Comparison of ENCODE assay signal across 12 cellular contexts in the genomic region with DNA sequence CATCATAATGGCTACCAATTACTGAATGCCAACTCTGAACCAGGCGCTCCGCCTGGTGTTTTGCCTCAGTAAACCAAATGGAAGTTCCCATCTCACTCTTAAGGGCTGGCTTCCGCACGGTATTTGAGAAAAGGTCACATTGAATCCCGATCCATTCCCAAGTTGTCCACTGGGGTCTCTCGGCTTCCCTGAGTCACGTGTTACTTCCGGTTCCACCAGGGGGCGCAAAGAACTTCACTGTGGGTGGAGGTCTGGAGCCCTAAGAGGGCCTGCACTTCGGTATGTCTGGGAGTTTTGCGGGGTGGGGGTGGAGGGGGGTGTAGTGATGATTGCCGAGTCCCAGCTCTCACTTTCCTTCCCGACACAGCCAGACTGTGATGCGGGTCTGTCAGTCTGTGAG. TPM values are rescaled to one million over a fixed set of nuclear protein-coding genes. Genes with fewer than 3 reads are reported as not detected.
DNase-seq lines count a peak whose midpoint lies in the region; ATAC-seq, FAIRE-seq and TF ChIP-seq lines count a peak whose summit lies in the region.
"Had no signal": no experiment of that assay in that cellular context is flagged by ENCODE, and none has a peak within 500 bp of the region (broad histone marks: within the 10 kb centered on the region; RNA-seq: fewer than 3 reads in every experiment).

No MANE protein-coding gene starts in this region.

- POLR2A ChIA-PET in HepG2 (lab: Yijun Ruan, JAX), result no interaction called here

- TF ChIP-seq POLR2A in HepG2 (IDR thresholded peaks at IDR 0.05; ENCODE audit: insufficient read depth in 1 of 2, low read depth in 2 of 2, low read length in 2 of 2), result no peak
- no peak for TF ChIP-seq POLR2A in right lobe of liver (IDR thresholded peaks at IDR 0.05)

- H3K27ac ChIP-seq in HepG2 (ENCODE audit: extremely low read length, insufficient read depth, low read length), result no peak overlapping the region
- H3K27ac ChIP-seq in right lobe of liver, result no peak overlapping the region
- no peak overlapping the region for H3K27ac ChIP-seq in MM.1S (ENCODE audit: low read length)
- H3K27ac ChIP-seq: SK-N-MC had no signal

- H3K36me3 Mint-ChIP-seq in chondrocyte (ENCODE audit: low read depth) (no peaks in the 10 kb centered on the region), type B pancreatic cell (no peaks in the 10 kb centered on the region)

- H2AFZ ChIP-seq in HepG2 (ENCODE audit: low read length) (no peak overlapping the region), MM.1S (ENCODE audit: low read length) (no peak overlapping the region)

- in situ Hi-C loops in HepG2 (cut with HindIII; ENCODE audit: extremely low pct_ligation_motif_present, low pct_unique_long_range_greater_than_20kb), result no loop called here

- H3K36me3 ChIP-seq in HepG2 (replicated peaks in 1 of 2; ENCODE audit: control insufficient read depth in 1 of 2, insufficient read depth in 2 of 2, low read length in 2 of 2) (no peaks in the 10 kb centered on the region), right lobe of liver (no peaks in the 10 kb centered on the region), MM.1S (replicated peaks; ENCODE audit: insufficient read depth, low read length) (no peaks in the 10 kb centered on the region)

- H3K4me3 ChIP-seq in HepG2 (replicated peaks in 1 of 3; ENCODE audit: insufficient read depth in 1 of 3, low read depth in 2 of 3, low read length in 3 of 3) (no peak overlapping the region), right lobe of liver (no peak overlapping the region), MM.1S (ENCODE audit: low read length) (no peak overlapping the region)
- H3K4me3 ChIP-seq: SK-N-MC had no signal

- DNase-seq in HepG2 (ENCODE audit: low spot score) (peak; percentile 19), right lobe of liver (no peak), MM.1S (no peak), chondrocyte (ENCODE audit: low spot score) (no peak), type B pancreatic cell (ENCODE audit: extremely low spot score, unreplicated experiment) (no peak), T-helper 2 cell (no peak), dermis blood vessel endothelial cell (no peak)
- DNase-seq: DMS79 treated with DMSO at 0.1 percent for 48 hours; effector CD4-positive, alpha-beta T cell had no signal

- H3K27me3 Mint-ChIP-seq in chondrocyte (ENCODE audit: low read depth) (peaks cover 2% of the 10 kb centered on the region), type B pancreatic cell (peaks cover 3% of the 10 kb centered on the region)

- H3K9me3 Mint-ChIP-seq in chondrocyte (ENCODE audit: low read depth), result no peaks in the 10 kb centered on the region
- H3K9me3 Mint-ChIP-seq in type B pancreatic cell, result no peaks in the 10 kb centered on the region
- H3K9me3 Mint-ChIP-seq: activated T-helper 1 cell treated with anti-CD3 and anti-CD28 coated beads, Interleukin-12 subunit alpha, Interleukin-12 subunit beta, Interleukin-2, Interleukin-4 antibody, amounts not matched to agents 30 ng/mL and 10 ng/mL and 1 ng/mL, durations not matched to agents 14 hours and 24 hours and 36 hours had no signal

- WGBS in HepG2 (ENCODE audit: low lambda C conversion rate), result 13% methylated on average over 5 of the region's 14 CpGs
- WGBS in right lobe of liver (ENCODE audit: insufficient coverage, low coverage, low lambda C conversion rate, missing lambda C conversion rate), result 49% methylated on average over 10 of the region's 14 CpGs

- no peak for TF ChIP-seq RAD21 in HepG2 (CRISPR knock-in tag; IDR thresholded peaks at IDR 0.05)

- no peak overlapping the region for H3K27ac Mint-ChIP-seq in chondrocyte (ENCODE audit: unreplicated experiment)
- H3K27ac Mint-ChIP-seq in type B pancreatic cell, result no peak overlapping the region
- H3K27ac Mint-ChIP-seq: activated T-helper 1 cell treated with anti-CD3 and anti-CD28 coated beads, Interleukin-12 subunit alpha, Interleukin-12 subunit beta, Interleukin-2, Interleukin-4 antibody, amounts not matched to agents 30 ng/mL and 10 ng/mL and 1 ng/mL, durations not matched to agents 14 hours and 24 hours and 36 hours had no signal

- H3K27me3 ChIP-seq in HepG2 (ENCODE audit: control insufficient read depth in 1 of 2, insufficient read depth in 2 of 2, low read length in 2 of 2) (no peaks in the 10 kb centered on the region), right lobe of liver (peaks cover 0 to 9% of the 10 kb centered on the region in 2 donors), MM.1S (replicated peaks; ENCODE audit: insufficient read depth, low read length) (no peaks in the 10 kb centered on the region)

- no peaks in the 10 kb centered on the region for H3K9me2 ChIP-seq in MM.1S (replicated peaks; ENCODE audit: insufficient read depth, low read length)

- no peak for TF ChIP-seq EP300 in HepG2 (IDR thresholded peaks at IDR 0.05; ENCODE audit: low read depth in 2 of 2, low read length in 2 of 2)
- TF ChIP-seq EP300 in HepG2 (CRISPR knock-in tag; IDR thresholded peaks at IDR 0.05; ENCODE audit: borderline replicate concordance), result no peak

- H3K4me1 ChIP-seq in HepG2 (ENCODE audit: insufficient read depth, low read length) (no peaks in the 10 kb centered on the region), right lobe of liver (no peaks in the 10 kb centered on the region), MM.1S (ENCODE audit: low read length) (no peaks in the 10 kb centered on the region)

- H3K4me1 Mint-ChIP-seq in chondrocyte (ENCODE audit: low read depth) (peaks cover 12% of the 10 kb centered on the region), type B pancreatic cell (ENCODE audit: unreplicated experiment) (peaks cover 4% of the 10 kb centered on the region)

- H3K4me3 Mint-ChIP-seq in chondrocyte (ENCODE audit: unreplicated experiment), result no peak overlapping the region
- H3K4me3 Mint-ChIP-seq in type B pancreatic cell, result no peak overlapping the region
- H3K4me3 Mint-ChIP-seq: activated T-helper 1 cell treated with anti-CD3 and anti-CD28 coated beads, Interleukin-12 subunit alpha, Interleukin-12 subunit beta, Interleukin-2, Interleukin-4 antibody, amounts not matched to agents 30 ng/mL and 10 ng/mL and 1 ng/mL, durations not matched to agents 14 hours and 24 hours and 36 hours had no signal

- no peak overlapping the region for H3K9ac ChIP-seq in HepG2 (ENCODE audit: insufficient read depth, low read depth, low read length)
- H3K9ac ChIP-seq in MM.1S (ENCODE audit: low read length), result no peak overlapping the region

- H3K4me2 ChIP-seq in HepG2 (ENCODE audit: low read depth, low read length), result no peak overlapping the region
- no peak overlapping the region for H3K4me2 ChIP-seq in MM.1S (ENCODE audit: low read depth, low read length)

- BruUV-seq in HepG2 (replicated peaks; lab: Mats Ljungman, UMichigan), result no TSS peak

- FAIRE-seq in HepG2 (lab: Jason Lieb, UNC), result no peak

- H3K9me3 ChIP-seq in HepG2 (ENCODE audit: low read length), result no peaks in the 10 kb centered on the region
- H3K9me3 ChIP-seq in right lobe of liver, result no peaks in the 10 kb centered on the region
- H3K9me3 ChIP-seq in MM.1S (replicated peaks; ENCODE audit: insufficient read depth, low read length), result no peaks in the 10 kb centered on the region

- CTCF ChIA-PET in HepG2 (lab: Yijun Ruan, JAX; ENCODE audit: low intra/inter-chr PET ratio, low total read pairs), result interaction anchor here (1.1 kb wide), 1 partner anchor 230 kb away, joined by 3 read pairs; no protein-coding TSS in a partner anchor

- H3K79me2 ChIP-seq in HepG2 (ENCODE audit: insufficient read depth, low read length) (no peaks in the 10 kb centered on the region), MM.1S (ENCODE audit: low read length) (no peaks in the 10 kb centered on the region)

- H3F3A ChIP-seq in MM.1S (ENCODE audit: insufficient read depth, low read length), result no peaks in the 10 kb centered on the region

- TF ChIP-seq CTCF in HepG2 (CRISPR knock-in tag; IDR thresholded peaks at IDR 0.05) (0 out of 2 replicates have a peak, but pooled peaks have one; percentile 14), right lobe of liver (IDR thresholded peaks at IDR 0.05) (no peak), MM.1S (IDR thresholded peaks at IDR 0.05; ENCODE audit: low read length) (peak; percentile 21), chondrocyte (IDR thresholded peaks at IDR 0.05) (peak; percentile 61), type B pancreatic cell (conservative IDR thresholded peaks at IDR 0.05) (peak; percentile 69)

- H4K20me1 ChIP-seq in HepG2 (ENCODE audit: insufficient read depth, low read length) (no peaks in the 10 kb centered on the region), MM.1S (ENCODE audit: insufficient read depth, low read length) (no peaks in the 10 kb centered on the region)

- intact Hi-C loops in HepG2 (cut with micrococcal nuclease; ENCODE audit: unreplicated experiment), result no loop called here
- intact Hi-C loops in right lobe of liver (cut with DNase I), result no loop called here

- ATAC-seq in HepG2, result peak; percentile 53; the same call in 2 of the 3 replicates
- ATAC-seq in right lobe of liver, result no peak
- no peak for ATAC-seq in HG02884 (IDR thresholded peaks at IDR 0.05; ENCODE audit: unreplicated experiment)

RNA-seq across cellular contexts. Expression of gene NHS, which starts 13.4 kb away (rescaled TPM):
- total RNA-seq in HepG2 (2016; rRNA removed; fragmentation: Illumina TruSeq; extraction: Trizol) (0.02 TPM in 1 of 2 replicates, not detected in the other), right lobe of liver (under 1 TPM; 0.06 to 0.27 (median 0.12) TPM), chondrocyte (11.5 to 14.9 TPM (median 12.8 TPM) in 3 replicates), type B pancreatic cell (ENCODE audit: low replicate concordance) (9.2 and 27.8 TPM in 2 replicates), dermis blood vessel endothelial cell (0.14 and 0.17 TPM in 2 replicates)
- total RNA-seq in HepG2 (2016; cell fraction: cytosol; rRNA removed; fragmentation: Illumina TruSeq; extraction: Trizol; ENCODE audit: low read depth), result not detected in 2 replicates
- not detected in 2 replicates for total RNA-seq in HepG2 (2016; cell fraction: insoluble cytoplasmic fraction; rRNA removed; fragmentation: Illumina TruSeq; extraction: Trizol)
- total RNA-seq in HepG2 (2016; cell fraction: membrane; rRNA removed; fragmentation: Illumina TruSeq; extraction: Trizol), result not detected in 2 replicates
- total RNA-seq in HepG2 (2016; cell fraction: nucleus; rRNA removed; fragmentation: Illumina TruSeq; extraction: Trizol), result not detected in 2 replicates
- 0.01 TPM in 1 of 2 replicates, not detected in the other for polyA plus RNA-seq in HepG2 (2011; rRNA removed)
- polyA plus RNA-seq in HepG2 (2011; cell fraction: cytosol; rRNA removed), result under 0.01 TPM in 1 of 2 replicates, not detected in the other
- not detected in 2 replicates for polyA plus RNA-seq in HepG2 (2011; cell fraction: nucleus; rRNA removed)
- polyA plus RNA-seq in HepG2 (2012), result 0.01 TPM in 1 of 2 replicates, not detected in the other
- not detected in 2 replicates for polyA plus RNA-seq in HepG2 (2016; cell fraction: cytosol; fragmentation: Illumina TruSeq; extraction: Trizol; ENCODE audit: low read depth)
- polyA plus RNA-seq in HepG2 (2016; cell fraction: insoluble cytoplasmic fraction; fragmentation: Illumina TruSeq; extraction: Trizol; ENCODE audit: low read depth), result not detected in 2 replicates
- polyA plus RNA-seq in HepG2 (2016; cell fraction: membrane; fragmentation: Illumina TruSeq; extraction: Trizol; ENCODE audit: low read depth), result not detected in 2 replicates
- polyA plus RNA-seq in HepG2 (2016; cell fraction: nucleus; fragmentation: Illumina TruSeq; extraction: Trizol; ENCODE audit: insufficient read depth, low read depth), result not detected in 2 replicates
- polyA minus RNA-seq in HepG2 (2011; rRNA and poly(A)+ RNA removed; ENCODE audit: low replicate concordance), result 6.6 TPM in 1 of 2 replicates, not detected in the other
- not detected in 2 replicates for polyA minus RNA-seq in HepG2 (2011; cell fraction: cytosol; rRNA and poly(A)+ RNA removed)
- 0.13 TPM in 1 of 2 replicates, not detected in the other for polyA minus RNA-seq in HepG2 (2011; cell fraction: nucleus; rRNA and poly(A)+ RNA removed)

Comparison
In these comparisons a context has a peak if more than half of its experiments do, and no peak if none do; other contexts are left out.
1. CTCF ChIP-seq: peak in HepG2 (single experiment), MM.1S (single experiment), chondrocyte (single experiment) and type B pancreatic cell (single experiment); none in right lobe of liver (0 of 4).